In genomic region chr17:40561871-40562611, GRCh38 we compare ENCODE assay signal across 8 cellular contexts.
DNase-seq lines count a peak whose midpoint lies in the region; ATAC-seq, FAIRE-seq and TF ChIP-seq lines count a peak whose summit lies in the region.

No MANE protein-coding gene starts in this region.

- TF ChIP-seq CTCF in fibroblast of mammary gland (conservative IDR thresholded peaks at IDR 0.05; ENCODE audit: control insufficient read depth, insufficient read depth, low read depth, low read length) = peak; percentile 22

- ATAC-seq in GM21717 (IDR thresholded peaks at IDR 0.05; ENCODE audit: unreplicated experiment) (peak; percentile 36), HG03457 (IDR thresholded peaks at IDR 0.05; ENCODE audit: unreplicated experiment) (no peak)
- ATAC-seq in activated CD4-positive, CD25-positive, alpha-beta regulatory T cell treated with anti-CD3 and anti-CD28 coated beads, Interleukin-2, amount 50 U/mL, for 24 hours = peak; percentile 55 to 60

- H3K4me2 ChIP-seq in BLaER1 treated with 17β-estradiol and CSF1 and Interleukin-3, amounts not matched to agents 10 nM and 100 nM = peak overlapping the region; percentile 89 to 99 (median 95)

- DNase-seq in fibroblast of mammary gland (ENCODE audit: low read depth) (no peak), anterior cingulate cortex (lab: John Stamatoyannopoulos, UW) (no peak), HTR-8/SVneo (ENCODE audit: insufficient read length, low spot score) (no peak), SHP77 (lab: John Stamatoyannopoulos, UW) (no peak)

- H3K27ac ChIP-seq in BLaER1 treated with 17β-estradiol and CSF1 and Interleukin-3, amounts not matched to agents 10 nM and 100 nM = peak overlapping the region; percentile 71 to 99 (median 90); a peak in 21 of 22 replicates

- H3K4me3 ChIP-seq in BLaER1 treated with 17β-estradiol and CSF1 and Interleukin-3, amounts not matched to agents 10 nM and 100 nM = peak overlapping the region in 5 of 10 experiments; percentile 1 to 53 (median 44); a peak in 4 of 20 replicates
- no peak overlapping the region for H3K4me3 ChIP-seq in fibroblast of mammary gland (ENCODE audit: control insufficient read depth, low read depth, low read length)

- peak overlapping the region in 10 of 11 experiments; percentile 73 to 92 (median 82); a peak in 16 of 22 replicates for H3K9ac ChIP-seq in BLaER1 treated with 17β-estradiol and CSF1 and Interleukin-3, amounts not matched to agents 10 nM and 100 nM

- H3K9me3 ChIP-seq in BLaER1 treated with 17β-estradiol and CSF1 and Interleukin-3, amounts not matched to agents 10 nM and 100 nM (replicated peaks in 1 of 11) = peaks cover 0 to 6% (median 2%) of the 10 kb centered on the region in 11 experiments; a peak in 12 of 22 replicates

- H4K20me1 ChIP-seq in BLaER1 treated with 17β-estradiol and CSF1 and Interleukin-3, amounts not matched to agents 10 nM and 100 nM = no peaks in the 10 kb centered on the region; a peak in 1 of 22 replicates

- peaks cover 0 to 15% (median 0%) of the 10 kb centered on the region in 11 experiments; a peak in 3 of 22 replicates for H3K27me3 ChIP-seq in BLaER1 treated with 17β-estradiol and CSF1 and Interleukin-3, amounts not matched to agents 10 nM and 100 nM

- FAIRE-seq in HTR-8/SVneo (lab: Jason Lieb, UNC) = no peak

- H3K4me1 ChIP-seq in BLaER1 treated with 17β-estradiol and CSF1 and Interleukin-3, amounts not matched to agents 10 nM and 100 nM = peaks cover 93 to 98% (median 96%) of the 10 kb centered on the region in 10 experiments

- H3K36me3 ChIP-seq in BLaER1 treated with 17β-estradiol and CSF1 and Interleukin-3, amounts not matched to agents 10 nM and 100 nM = peaks cover 0 to 15% (median 0%) of the 10 kb centered on the region in 11 experiments; a peak in 2 of 22 replicates
